ENCODE assay signal across 9 cellular contexts in the genomic region with DNA sequence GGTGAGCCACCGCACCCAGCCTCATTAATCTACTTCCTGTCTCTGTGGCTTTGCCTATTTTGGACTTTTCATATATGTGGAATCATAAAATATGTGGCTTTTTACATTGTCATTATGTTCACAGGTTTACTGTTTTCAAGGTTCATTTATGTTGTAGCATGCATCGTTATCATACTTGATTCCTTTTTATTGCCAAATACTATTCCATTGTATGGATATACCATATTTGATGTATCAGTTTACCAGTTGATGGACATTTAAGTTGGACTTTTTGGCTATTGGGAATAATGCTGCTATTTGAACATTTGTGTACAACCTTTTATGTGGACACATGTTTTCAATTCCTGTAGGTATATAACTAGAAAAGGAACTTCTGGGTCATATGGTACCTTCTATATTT.
"Had no signal": no experiment of that assay in that cellular context is flagged by ENCODE, and none has a peak within 500 bp of the region (broad histone marks: within the 10 kb centered on the region; RNA-seq: fewer than 3 reads in every experiment).

No MANE protein-coding gene starts in this region.

- H3K27ac ChIP-seq: GM23248 had no signal

- DNase-seq: GM23248, GOT3, H7, H9, HCEC 1CT, HFFc6 had no signal

- H3K9me3 ChIP-seq: HAP-1 had no signal

- H3K36me3 ChIP-seq: HAP-1 had no signal

- ATAC-seq: GM23338, HCT116 had no signal

- H3K9ac ChIP-seq: GM23248 had no signal

- H2AFZ ChIP-seq: GM23248, GM23338 had no signal

- H3K4me2 ChIP-seq: GM23338 had no signal

- H3K4me3 ChIP-seq: GM23248, GM23338, HAP-1 had no signal

- H3K4me1 ChIP-seq: HAP-1 had no signal
